In the genomic region with DNA sequence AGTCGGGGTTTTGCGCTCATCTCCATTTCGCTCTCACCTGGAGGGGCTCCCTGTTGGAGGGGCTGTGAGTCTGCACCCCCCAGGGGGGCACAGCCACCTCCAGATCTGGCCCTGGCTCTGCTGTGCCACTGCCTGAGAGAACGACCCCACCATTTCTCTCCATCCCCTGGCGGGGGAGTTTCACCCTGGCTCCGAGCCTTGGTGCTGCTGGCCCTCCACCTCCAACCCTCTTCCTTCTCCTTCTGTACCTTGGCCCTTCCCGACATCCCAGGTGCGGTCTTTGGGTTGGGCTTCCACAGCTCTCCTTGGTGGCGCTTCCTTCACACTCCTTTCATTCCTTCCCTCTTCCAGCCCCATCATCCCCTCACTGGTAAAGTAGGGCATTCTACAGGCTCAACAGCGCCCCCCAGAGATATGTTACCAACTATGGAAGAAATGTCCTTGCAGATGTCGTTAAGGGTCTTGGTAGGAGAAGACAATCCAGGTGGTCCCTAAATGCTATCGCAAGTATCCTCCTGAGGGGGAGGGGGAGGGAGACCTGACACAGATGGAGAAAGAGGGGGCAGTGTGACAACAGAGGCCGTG, we compare ENCODE assay signal across 18 cellular contexts. TPM values are rescaled to one million over a fixed set of nuclear protein-coding genes. Genes with fewer than 3 reads are reported as not detected.
A peak's percentile ranks its signal among the peaks of the same experiment; 100 is the strongest.
DNase-seq lines count a peak whose midpoint lies in the region; ATAC-seq and TF ChIP-seq lines count a peak whose summit lies in the region.
"Had no signal": no experiment of that assay in that cellular context is flagged by ENCODE, and none has a peak within 500 bp of the region (broad histone marks: within the 10 kb centered on the region; RNA-seq: fewer than 3 reads in every experiment).

No MANE protein-coding gene starts in this region.

- H3K4me1 Mint-ChIP-seq in activated CD4-positive, alpha-beta T cell treated with anti-CD3 and anti-CD28 coated beads for 36 hours, result peaks cover 12% of the 10 kb centered on the region
- no peaks in the 10 kb centered on the region for H3K4me1 Mint-ChIP-seq in mesothelial cell of epicardium

- no peaks in the 10 kb centered on the region for H3K9me3 Mint-ChIP-seq in activated CD4-positive, alpha-beta T cell treated with anti-CD3 and anti-CD28 coated beads for 36 hours (ENCODE audit: low read depth)
- no peaks in the 10 kb centered on the region for H3K9me3 Mint-ChIP-seq in mesothelial cell of epicardium
- H3K9me3 Mint-ChIP-seq: activated naive CD4-positive, alpha-beta T cell treated with anti-CD3 and anti-CD28 coated beads, Interleukin-2, amount 50 U/mL, for 72 hours; CD8-positive, alpha-beta T cell; T-helper 1 cell treated with Interleukin-12 subunit alpha and Interleukin-12 subunit beta and Interleukin-4 antibody, amounts not matched to agents 30 μg/mL and 1 μg/mL, for 36 hours had no signal

- DNase-seq in activated CD4-positive, alpha-beta T cell treated with anti-CD3 and anti-CD28 coated beads for 36 hours, result peak; percentile 32
- no peak for DNase-seq in activated CD4-positive, alpha-beta T cell treated with anti-CD3 and anti-CD28 coated beads for 1 hour
- no peak for DNase-seq in RWPE1 (ENCODE audit: low spot score)
- DNase-seq in iPS DF 19.7 (ENCODE audit: low read depth, low spot score), result peak; percentile 30
- DNase-seq in OCI-M1 (lab: John Stamatoyannopoulos, UW), result no peak
- DNase-seq in mesothelial cell of epicardium (ENCODE audit: low spot score in 2 of 2, unreplicated experiment in 2 of 2), result no peak
- DNase-seq in NCI-H524 (lab: John Stamatoyannopoulos, UW), result no peak
- DNase-seq: ACHN; CD8-positive, alpha-beta T cell; effector memory CD4-positive, alpha-beta T cell; NCI-H1694 treated with DMSO at 0.1 percent for 48 hours; NCI-H524 treated with DMSO at 0.1 percent for 48 hours; stimulated activated CD4-positive, alpha-beta T cell treated with anti-CD3 and anti-CD28 coated beads, Interleukin-1b, Interleukin-23, amount 100 ng/mL, for 48 hours; testis had no signal

- peaks cover 2% of the 10 kb centered on the region for H3K27me3 Mint-ChIP-seq in activated CD4-positive, alpha-beta T cell treated with anti-CD3 and anti-CD28 coated beads for 36 hours
- H3K27me3 Mint-ChIP-seq in mesothelial cell of epicardium (ENCODE audit: low read depth), result no peaks in the 10 kb centered on the region

- no peak overlapping the region for H3K4me3 Mint-ChIP-seq in activated CD4-positive, alpha-beta T cell treated with anti-CD3 and anti-CD28 coated beads for 36 hours
- H3K4me3 Mint-ChIP-seq in mesothelial cell of epicardium, result no peak overlapping the region
- H3K4me3 Mint-ChIP-seq: CD8-positive, alpha-beta T cell; T-helper 1 cell treated with Interleukin-12 subunit alpha and Interleukin-12 subunit beta and Interleukin-4 antibody, amounts not matched to agents 30 μg/mL and 1 μg/mL, for 36 hours had no signal

- CTCF ChIA-PET in activated CD4-positive, alpha-beta T cell treated with anti-CD3 and anti-CD28 coated beads for 36 hours (lab: Charles Lee), result interaction anchor here (1.1 to 1.5 kb wide), 4 partner anchors 10 to 44 kb away, joined by 3 to 4 read pairs (median 4); no protein-coding TSS in a partner anchor
- CTCF ChIA-PET in RWPE1 (lab: Yijun Ruan, JAX), result interaction anchor here (0.8 kb wide), 1 partner anchor 52 kb away, joined by 3 read pairs; no protein-coding TSS in a partner anchor

- POLR2A ChIA-PET in activated CD4-positive, alpha-beta T cell treated with anti-CD3 and anti-CD28 coated beads for 36 hours (lab: Charles Lee), result no interaction called here
- POLR2A ChIA-PET in RWPE1 (lab: Yijun Ruan, JAX; ENCODE audit: low non-redundant PET), result no interaction called here

- no peak; the same call in 1 of the 2 replicates for TF ChIP-seq CTCF in RWPE1 (conservative IDR thresholded peaks at IDR 0.05; ENCODE audit: low read depth)
- no peak for TF ChIP-seq CTCF in mesothelial cell of epicardium (IDR thresholded peaks at IDR 0.05; ENCODE audit: unreplicated experiment)

- intact Hi-C loops in activated CD4-positive, alpha-beta T cell treated with anti-CD3 and anti-CD28 coated beads for 36 hours (cut with DNase I, micrococcal nuclease), result no loop called here

- ATAC-seq in activated CD4-positive, alpha-beta T cell treated with anti-CD3 and anti-CD28 coated beads for 36 hours, result no peak
- no peak for ATAC-seq in HG03196 (IDR thresholded peaks at IDR 0.05; ENCODE audit: unreplicated experiment)
- ATAC-seq: activated naive CD4-positive, alpha-beta T cell treated with anti-CD3 and anti-CD28 coated beads, Interleukin-2, amount 50 U/mL, for 72 hours; CD8-positive, alpha-beta T cell; right cardiac atrium had no signal

- H3K27ac Mint-ChIP-seq in activated CD4-positive, alpha-beta T cell treated with anti-CD3 and anti-CD28 coated beads for 36 hours, result no peak overlapping the region
- no peak overlapping the region for H3K27ac Mint-ChIP-seq in mesothelial cell of epicardium
- H3K27ac Mint-ChIP-seq: activated naive CD4-positive, alpha-beta T cell treated with anti-CD3 and anti-CD28 coated beads, Interleukin-2, amount 50 U/mL, for 72 hours; CD8-positive, alpha-beta T cell; T-helper 1 cell treated with Interleukin-12 subunit alpha and Interleukin-12 subunit beta and Interleukin-4 antibody, amounts not matched to agents 30 μg/mL and 1 μg/mL, for 36 hours had no signal

- H3K27ac ChIP-seq in RWPE1, result 0 out of 2 replicates have a peak overlapping the region, but pooled peaks have one; percentile 48
- H3K27ac ChIP-seq: testis had no signal

- no peaks in the 10 kb centered on the region for H3K36me3 Mint-ChIP-seq in activated CD4-positive, alpha-beta T cell treated with anti-CD3 and anti-CD28 coated beads for 36 hours (ENCODE audit: low read depth)
- no peaks in the 10 kb centered on the region for H3K36me3 Mint-ChIP-seq in mesothelial cell of epicardium
- H3K36me3 Mint-ChIP-seq: activated naive CD4-positive, alpha-beta T cell treated with anti-CD3 and anti-CD28 coated beads, Interleukin-2, amount 50 U/mL, for 72 hours; CD8-positive, alpha-beta T cell had no signal

RNA-seq across cellular contexts. Expression of a gene that starts 5.6 kb away (rescaled TPM):
- total RNA-seq in activated CD4-positive, alpha-beta T cell treated with anti-CD3 and anti-CD28 coated beads for 36 hours, result not detected
- total RNA-seq in mesothelial cell of epicardium, result not detected in 3 replicates
- total RNA-seq: activated naive CD4-positive, alpha-beta T cell treated with anti-CD3 and anti-CD28 coated beads, Interleukin-2, amount 50 U/mL, for 72 hours; CD8-positive, alpha-beta T cell; right cardiac atrium; testis had no signal

RNA-seq across cellular contexts. Expression of a gene that starts 16.3 kb away (rescaled TPM):
- 100 to 1,000 TPM; 102 to 140 TPM for total RNA-seq in activated CD4-positive, alpha-beta T cell treated with anti-CD3 and anti-CD28 coated beads for 36 hours
- total RNA-seq in mesothelial cell of epicardium, result 0.58 to 1.7 TPM (median 1.2 TPM) in 3 replicates

RNA-seq across cellular contexts. Expression of a gene that starts 49.0 kb away (rescaled TPM):
- not detected for total RNA-seq in activated CD4-positive, alpha-beta T cell treated with anti-CD3 and anti-CD28 coated beads for 36 hours
- total RNA-seq in mesothelial cell of epicardium, result not detected in 3 replicates
- total RNA-seq: activated naive CD4-positive, alpha-beta T cell treated with anti-CD3 and anti-CD28 coated beads, Interleukin-2, amount 50 U/mL, for 72 hours; CD8-positive, alpha-beta T cell; right cardiac atrium; testis had no signal

Comparison
In these comparisons a context has a peak if more than half of its experiments do, and no peak if none do; other contexts are left out.
1. DNase-seq: peak in activated CD4-positive, alpha-beta T cell treated with anti-CD3 and anti-CD28 coated beads for 36 hours (single experiment) and iPS DF 19.7 (single experiment); none in activated CD4-positive, alpha-beta T cell treated with anti-CD3 and anti-CD28 coated beads for 1 hour (single experiment), RWPE1 (single experiment), OCI-M1 (single experiment), mesothelial cell of epicardium (0 of 2) and NCI-H524 (0 of 2).
2. RNA of a gene that starts 16.3 kb away (total RNA-seq): 102 to 140 TPM in activated CD4-positive, alpha-beta T cell treated with anti-CD3 and anti-CD28 coated beads for 36 hours; 0.58 to 1.7 TPM in mesothelial cell of epicardium; every median in the first group is over 10 times any median in the second.